13 cellular contexts compared by ENCODE assay signal in genomic region chr11:67072295-67072694, GRCh38. TPM values are rescaled to one million over a fixed set of nuclear protein-coding genes. Genes with fewer than 3 reads are reported as not detected.
"Had no signal": no experiment of that assay in that cellular context is flagged by ENCODE, and none has a peak within 500 bp of the region (broad histone marks: within the 10 kb centered on the region; RNA-seq: fewer than 3 reads in every experiment).

No MANE protein-coding gene starts in this region.

- H3K9ac ChIP-seq: SK-N-SH had no signal

- H3K9me3 ChIP-seq: MG63, SK-N-SH had no signal

- H3K27me3 ChIP-seq: MG63 had no signal

- FAIRE-seq: HTR-8/SVneo, RCC 7860 had no signal

- DNase-seq: KG1, MG63, NCI-H187, NCI-H2081 treated with DMSO at 0.1 percent for 48 hours, NCI-H2171, NCI-H226, NCI-H524 treated with DMSO at 0.1 percent for 48 hours, SW 1271 had no signal

- H3K4me2 ChIP-seq: SK-N-SH had no signal

- H3K27ac ChIP-seq: HL-60 had no signal

- H3K4me3 ChIP-seq: MG63 had no signal

RNA-seq across cellular contexts. Expression of gene RHOD, which starts 15.6 kb away (rescaled TPM):
- total RNA-seq: SK-MEL-5 had no signal
- polyA plus RNA-seq: SK-N-SH had no signal

RNA-seq across cellular contexts. Expression of gene SYT12, which starts 49.4 kb away (rescaled TPM):
- total RNA-seq: SK-MEL-5 had no signal
